In genomic region chr2:58157754-58158153, GRCh38 we compare ENCODE assay signal across 22 cellular contexts.
"Had no signal": no experiment of that assay in that cellular context is flagged by ENCODE, and none has a peak within 500 bp of the region (broad histone marks: within the 10 kb centered on the region; RNA-seq: fewer than 3 reads in every experiment).

No MANE protein-coding gene starts in this region.

- H3K9me3 ChIP-seq: adrenal gland, ascending aorta, colonic mucosa, neutrophil, prostate gland, tibial artery had no signal

- DNase-seq: activated CD4-positive, alpha-beta T cell treated with anti-CD3 and anti-CD28 coated beads, Interleukin-2, amount 10 ng/mL, durations not matched to agents 7 days and 5 days; activated CD4-positive, CD25-positive, alpha-beta regulatory T cell treated with anti-CD3 and anti-CD28 coated beads, Interleukin-2, amount 50 U/mL, for 72 hours; activated T-cell treated with anti-CD3 and anti-CD28 coated beads, Interleukin-2, amount 50 U/mL, for 1 hour; adrenal gland; colonic mucosa; left colon; mesenchymal stem cell; ovary; stimulated activated CD4-positive, alpha-beta T cell treated with anti-CD3 and anti-CD28 coated beads, Interleukin-12 subunit alpha, Interleukin-12 subunit beta, amount 100 ng/mL, for 4 hours; stimulated activated CD4-positive, alpha-beta T cell treated with anti-CD3 and anti-CD28 coated beads, Interleukin-4, amount 100 ng/mL, for 4 hours; substantia nigra; tibial artery had no signal

- H3K4me3 ChIP-seq: adrenal gland, ascending aorta, colonic mucosa, ovary, prostate gland, tibial artery had no signal

- H3K27me3 Mint-ChIP-seq: activated CD4-positive, alpha-beta T cell treated with anti-CD3 and anti-CD28 coated beads, Interleukin-2, amount 10 ng/mL, durations not matched to agents 7 days and 5 days; activated naive CD8-positive, alpha-beta T cell; activated T-helper 17 cell treated with anti-CD3 and anti-CD28 coated beads, Interleukin-2, amount 50 U/mL, for 72 hours; central memory CD8-positive, alpha-beta T cell; stimulated activated naive CD8-positive, alpha-beta T cell treated with anti-CD3 and anti-CD28 coated beads, Interleukin-15, Interleukin-2, amounts not matched to agents 100 ng/mL and 50 ng/mL, for 24 hours had no signal

- H3K4me1 ChIP-seq: adrenal gland, ascending aorta, colonic mucosa, prostate gland, tibial artery had no signal

- H3K36me3 ChIP-seq: colonic mucosa, ovary, prostate gland had no signal

- FAIRE-seq: keratinocyte had no signal

- H3K27ac Mint-ChIP-seq: activated CD4-positive, alpha-beta T cell treated with anti-CD3 and anti-CD28 coated beads, Interleukin-2, amount 10 ng/mL, durations not matched to agents 7 days and 5 days; activated naive CD8-positive, alpha-beta T cell; activated T-helper 17 cell treated with anti-CD3 and anti-CD28 coated beads, Interleukin-2, amount 50 U/mL, for 72 hours; nephron; stimulated activated naive CD8-positive, alpha-beta T cell treated with anti-CD3 and anti-CD28 coated beads, Interleukin-15, Interleukin-2, amounts not matched to agents 100 ng/mL and 50 ng/mL, for 24 hours had no signal

- ATAC-seq: activated T-helper 17 cell treated with anti-CD3 and anti-CD28 coated beads, Interleukin-2, amount 50 U/mL, for 72 hours; left colon had no signal

- H3K4me3 Mint-ChIP-seq: activated CD4-positive, alpha-beta T cell treated with anti-CD3 and anti-CD28 coated beads, Interleukin-2, amount 10 ng/mL, durations not matched to agents 7 days and 5 days; activated naive CD8-positive, alpha-beta T cell; activated T-helper 17 cell treated with anti-CD3 and anti-CD28 coated beads, Interleukin-2, amount 50 U/mL, for 72 hours; central memory CD8-positive, alpha-beta T cell; nephron; stimulated activated naive CD8-positive, alpha-beta T cell treated with anti-CD3 and anti-CD28 coated beads, Interleukin-15, Interleukin-2, amounts not matched to agents 100 ng/mL and 50 ng/mL, for 24 hours had no signal

- H3K27ac ChIP-seq: adrenal gland, ascending aorta, colonic mucosa, epithelial cell of prostate, neutrophil, ovary, prostate gland, tibial artery had no signal

- H3K9me3 Mint-ChIP-seq: activated T-helper 17 cell treated with anti-CD3 and anti-CD28 coated beads, Interleukin-2, amount 50 U/mL, for 72 hours; central memory CD8-positive, alpha-beta T cell; nephron; stimulated activated naive CD8-positive, alpha-beta T cell treated with anti-CD3 and anti-CD28 coated beads, Interleukin-15, Interleukin-2, amounts not matched to agents 100 ng/mL and 50 ng/mL, for 24 hours had no signal

- H3K4me1 Mint-ChIP-seq: activated CD4-positive, alpha-beta T cell treated with anti-CD3 and anti-CD28 coated beads, Interleukin-2, amount 10 ng/mL, durations not matched to agents 7 days and 5 days; activated T-helper 17 cell treated with anti-CD3 and anti-CD28 coated beads, Interleukin-2, amount 50 U/mL, for 72 hours; nephron had no signal

- H3K27me3 ChIP-seq: adrenal gland, ascending aorta, colonic mucosa, neutrophil, ovary, tibial artery had no signal
